8 cellular contexts compared by ENCODE assay signal in genomic region chr6:27829453-27830211, GRCh38.
DNase-seq lines count a peak whose midpoint lies in the region; ATAC-seq and TF ChIP-seq lines count a peak whose summit lies in the region.

No MANE protein-coding gene starts in this region.

- CTCF ChIA-PET in activated CD4-positive, alpha-beta memory T cell treated with anti-CD3 and anti-CD28 coated beads for 36 hours (lab: Charles Lee) = interaction anchor here (1.8 kb wide), 1 partner anchor 66 kb away, joined by 9 read pairs; no protein-coding TSS in a partner anchor

- no peak for TF ChIP-seq POLR2A in tibial nerve (IDR thresholded peaks at IDR 0.05)

- POLR2A ChIA-PET in activated CD4-positive, alpha-beta memory T cell treated with anti-CD3 and anti-CD28 coated beads for 36 hours (lab: Charles Lee) = interaction anchor here (0.6 to 3.5 kb wide), 10 partner anchors 9 to 697 kb away, joined by 3 to 55 read pairs (median 9); a partner anchor contains a TSS

- peaks cover 0 to 2% of the 10 kb centered on the region in 2 donors for H3K27me3 ChIP-seq in tibial nerve

- peaks cover 0 to 4% of the 10 kb centered on the region in 2 donors for H3K36me3 Mint-ChIP-seq in activated T-cell treated with anti-CD3 and anti-CD28 coated beads, Interleukin-2, amount 50 U/mL, for 72 hours (ENCODE audit: insufficient read depth in 2 of 2)
- peaks cover 6% of the 10 kb centered on the region for H3K36me3 Mint-ChIP-seq in activated CD4-positive, alpha-beta memory T cell treated with anti-CD3 and anti-CD28 coated beads for 36 hours

- H3K9me3 ChIP-seq in tibial nerve = peaks cover 0 to 6% (median 0%) of the 10 kb centered on the region in 4 donors

- H3K27ac Mint-ChIP-seq in activated T-cell treated with anti-CD3 and anti-CD28 coated beads, Interleukin-2, amount 50 U/mL, for 72 hours = peak overlapping the region; percentile 88
- H3K27ac Mint-ChIP-seq in activated CD4-positive, alpha-beta memory T cell treated with anti-CD3 and anti-CD28 coated beads for 36 hours = peak overlapping the region; percentile 96

- in situ Hi-C loops in GM13977 (cut with MboI; ENCODE audit: low pct_unique_long_range_greater_than_20kb, low sequenced_read_pairs, unreplicated experiment) = no loop called here

- peaks cover 46% of the 10 kb centered on the region for H3K4me1 Mint-ChIP-seq in activated T-cell treated with anti-CD3 and anti-CD28 coated beads, Interleukin-2, amount 50 U/mL, for 72 hours (ENCODE audit: low read depth)
- H3K4me1 Mint-ChIP-seq in activated CD4-positive, alpha-beta memory T cell treated with anti-CD3 and anti-CD28 coated beads for 36 hours (ENCODE audit: low read depth) = peaks cover 38% of the 10 kb centered on the region

- intact Hi-C loops in activated CD4-positive, alpha-beta memory T cell treated with anti-CD3 and anti-CD28 coated beads for 36 hours (cut with micrococcal nuclease) = loop anchor here (10.0 kb wide), 3 partner anchors 1035 to 1805 kb away; a partner anchor contains a TSS

- WGBS in tibial nerve, 2 donors = 79 to 89% methylated on average over 9 of the region's 9 CpGs

- H3K4me3 Mint-ChIP-seq in activated T-cell treated with anti-CD3 and anti-CD28 coated beads, Interleukin-2, amount 50 U/mL, for 72 hours = peak overlapping the region; percentile 77 to 83
- H3K4me3 Mint-ChIP-seq in activated CD4-positive, alpha-beta memory T cell treated with anti-CD3 and anti-CD28 coated beads for 36 hours = peak overlapping the region; percentile 86

- H3K4me1 ChIP-seq in tibial nerve = peaks cover 0 to 28% (median 0%) of the 10 kb centered on the region in 4 donors

- peak overlapping the region in 3 of 4 donors; percentile 69 to 87 (median 71) for H3K27ac ChIP-seq in tibial nerve

- TF ChIP-seq CTCF in tibial nerve (IDR thresholded peaks at IDR 0.05) (no peak), GM13977 (IDR thresholded peaks at IDR 0.05; ENCODE audit: extremely low read depth, insufficient read depth, missing control alignments) (no peak)

- no peaks in the 10 kb centered on the region for H3K9me3 Mint-ChIP-seq in activated T-cell treated with anti-CD3 and anti-CD28 coated beads, Interleukin-2, amount 50 U/mL, for 72 hours
- H3K9me3 Mint-ChIP-seq in activated CD4-positive, alpha-beta memory T cell treated with anti-CD3 and anti-CD28 coated beads for 36 hours = no peaks in the 10 kb centered on the region

- H3K36me3 ChIP-seq in tibial nerve = no peaks in the 10 kb centered on the region

- no peak for ATAC-seq in activated T-cell treated with anti-CD3 and anti-CD28 coated beads, Interleukin-2, amount 50 U/mL, for 72 hours (replicated peaks in 1 of 2)
- ATAC-seq in GM21447 (IDR thresholded peaks at IDR 0.05; ENCODE audit: unreplicated experiment) = no peak

- no peaks in the 10 kb centered on the region for H3K27me3 Mint-ChIP-seq in activated T-cell treated with anti-CD3 and anti-CD28 coated beads, Interleukin-2, amount 50 U/mL, for 72 hours (ENCODE audit: low read depth)
- no peaks in the 10 kb centered on the region for H3K27me3 Mint-ChIP-seq in activated CD4-positive, alpha-beta memory T cell treated with anti-CD3 and anti-CD28 coated beads for 36 hours

- no peak for TF ChIP-seq EP300 in tibial nerve (IDR thresholded peaks at IDR 0.05)

- DNase-seq in activated T-cell treated with anti-CD3 and anti-CD28 coated beads, Interleukin-2, amount 50 U/mL, for 72 hours = no peak
- DNase-seq in activated T-cell treated with anti-CD3 and anti-CD28 coated beads, Interleukin-2, amount 50 U/mL, for 48 hours = no peak
- DNase-seq in activated CD4-positive, alpha-beta memory T cell treated with anti-CD3 and anti-CD28 coated beads for 36 hours = no peak
- DNase-seq in tibial nerve (ENCODE audit: low spot score in 2 of 2) = no peak
- no peak for DNase-seq in iPS-NIHi7 (ENCODE audit: extremely low spot score)
- no peak for DNase-seq in GM13977 (ENCODE audit: low spot score)

- H3K4me3 ChIP-seq in iPS-11a (ENCODE audit: low read depth, low read length) = peak overlapping the region; percentile 94
- H3K4me3 ChIP-seq in tibial nerve = no peak overlapping the region
